ENCODE assay signal across 39 cellular contexts in genomic region chr3:36633060-36633459, GRCh38.
"Had no signal": no experiment of that assay in that cellular context is flagged by ENCODE, and none has a peak within 500 bp of the region (broad histone marks: within the 10 kb centered on the region; RNA-seq: fewer than 3 reads in every experiment).

No MANE protein-coding gene starts in this region.

- FAIRE-seq: astrocyte, bronchial epithelial cell had no signal

- H3K27ac ChIP-seq: adrenal gland, ascending aorta, body of pancreas, brain microvascular endothelial cell, breast epithelium, cardiac muscle cell had no signal

- H3K9me3 Mint-ChIP-seq: activated naive CD4-positive, alpha-beta T cell treated with anti-CD3 and anti-CD28 coated beads for 36 hours; activated naive CD4-positive, alpha-beta T cell treated with anti-CD3 and anti-CD28 coated beads, Interleukin-2, amount 10 ng/mL, durations not matched to agents 7 days and 5 days; activated naive CD4-positive, alpha-beta T cell treated with anti-CD3 and anti-CD28 coated beads, Interleukin-2, amount 50 U/mL, for 24 hours; activated naive CD8-positive, alpha-beta T cell treated with anti-CD3 and anti-CD28 coated beads for 36 hours; activated naive CD8-positive, alpha-beta T cell treated with anti-CD3 and anti-CD28 coated beads, Interleukin-2, amount 10 ng/mL, durations not matched to agents 7 days and 5 days; activated naive CD8-positive, alpha-beta T cell treated with anti-CD3 and anti-CD28 coated beads, Interleukin-2, amount 50 U/mL, for 24 hours; activated T-cell treated with anti-CD3 and anti-CD28 coated beads, Interleukin-2, amount 50 U/mL, for 24 hours; activated T-cell treated with anti-CD3 and anti-CD28 coated beads, Interleukin-2, amount 50 U/mL, for 4 hours; activated T-cell treated with anti-CD3 and anti-CD28 coated beads, Interleukin-2, amount 50 U/mL, for 72 hours; activated T-helper 1 cell treated with anti-CD3 and anti-CD28 coated beads, Interleukin-12 subunit alpha, Interleukin-12 subunit beta, Interleukin-2, Interleukin-4 antibody, amounts not matched to agents 30 ng/mL and 10 ng/mL and 1 ng/mL, durations not matched to agents 14 hours and 24 hours and 36 hours; activated T-helper 17 cell treated with anti-CD3 and anti-CD28 coated beads, Interleukin-2, amount 50 U/mL, for 72 hours; activated T-helper 2 cell treated with anti-CD3 and anti-CD28 coated beads, Interferon-gamma antibody, Interleukin-2, Interleukin-4, amounts not matched to agents 10 μg/mL and 5 μg/mL and 100 μg/mL, durations not matched to agents 14 hours and 24 hours and 36 hours; central memory CD8-positive, alpha-beta T cell had no signal

- H3K4me3 ChIP-seq: adrenal gland, ascending aorta, body of pancreas, breast epithelium, cardiac muscle cell had no signal

- DNase-seq: activated effector memory CD4-positive, alpha-beta T cell treated with anti-CD3 and anti-CD28 coated beads, Interleukin-2, amount 50 U/mL, for 16 hours; activated effector memory CD4-positive, alpha-beta T cell treated with Interleukin-2 at 50 U/mL for 16 hours; activated gamma-delta T cell; activated gamma-delta T cell treated with Interleukin-2 at 50 U/mL for 16 hours; activated naive CD4-positive, alpha-beta T cell; activated naive CD4-positive, alpha-beta T cell treated with anti-CD3 and anti-CD28 coated beads for 36 hours; activated naive CD4-positive, alpha-beta T cell treated with anti-CD3 and anti-CD28 coated beads, Interleukin-2, amount 10 ng/mL, durations not matched to agents 7 days and 5 days; activated naive CD4-positive, alpha-beta T cell treated with anti-CD3 and anti-CD28 coated beads, Interleukin-2, amount 50 U/mL, for 16 hours; activated naive CD4-positive, alpha-beta T cell treated with Interleukin-2 at 50 U/mL for 16 hours; activated naive CD8-positive, alpha-beta T cell treated with anti-CD3 and anti-CD28 coated beads for 36 hours; activated naive CD8-positive, alpha-beta T cell treated with anti-CD3 and anti-CD28 coated beads, Interleukin-2, amount 10 ng/mL, durations not matched to agents 7 days and 5 days; activated naive CD8-positive, alpha-beta T cell treated with anti-CD3 and anti-CD28 coated beads, Interleukin-2, amount 50 U/mL, for 24 hours; activated T-cell treated with anti-CD3 and anti-CD28 coated beads, Interleukin-2, amount 50 U/mL, for 1 hour; activated T-cell treated with anti-CD3 and anti-CD28 coated beads, Interleukin-2, amount 50 U/mL, for 24 hours; activated T-cell treated with anti-CD3 and anti-CD28 coated beads, Interleukin-2, amount 50 U/mL, for 4 hours; activated T-cell treated with anti-CD3 and anti-CD28 coated beads, Interleukin-2, amount 50 U/mL, for 48 hours; activated T-cell treated with anti-CD3 and anti-CD28 coated beads, Interleukin-2, amount 50 U/mL, for 72 hours; adrenal gland; amniotic stem cell; amygdala; anterior cingulate cortex; aorta; body of pancreas; brain microvascular endothelial cell; caudate nucleus; central memory CD4-positive, alpha-beta T cell; cerebellar nuclear complex had no signal

- H3K27me3 Mint-ChIP-seq: activated naive CD4-positive, alpha-beta T cell treated with anti-CD3 and anti-CD28 coated beads, Interleukin-2, amount 10 ng/mL, durations not matched to agents 7 days and 5 days; activated naive CD8-positive, alpha-beta T cell treated with anti-CD3 and anti-CD28 coated beads, Interleukin-2, amount 10 ng/mL, durations not matched to agents 7 days and 5 days; activated naive CD8-positive, alpha-beta T cell treated with anti-CD3 and anti-CD28 coated beads, Interleukin-2, amount 50 U/mL, for 24 hours; activated T-cell treated with anti-CD3 and anti-CD28 coated beads, Interleukin-2, amount 50 U/mL, for 24 hours had no signal

- H3K9me3 ChIP-seq: adrenal gland, ascending aorta, body of pancreas, breast epithelium had no signal

- H3K4me3 Mint-ChIP-seq: activated naive CD4-positive, alpha-beta T cell treated with anti-CD3 and anti-CD28 coated beads for 36 hours; activated naive CD4-positive, alpha-beta T cell treated with anti-CD3 and anti-CD28 coated beads, Interleukin-2, amount 10 ng/mL, durations not matched to agents 7 days and 5 days; activated naive CD4-positive, alpha-beta T cell treated with anti-CD3 and anti-CD28 coated beads, Interleukin-2, amount 50 U/mL, for 24 hours; activated naive CD8-positive, alpha-beta T cell; activated naive CD8-positive, alpha-beta T cell treated with anti-CD3 and anti-CD28 coated beads for 36 hours; activated naive CD8-positive, alpha-beta T cell treated with anti-CD3 and anti-CD28 coated beads, Interleukin-2, amount 10 ng/mL, durations not matched to agents 7 days and 5 days; activated naive CD8-positive, alpha-beta T cell treated with anti-CD3 and anti-CD28 coated beads, Interleukin-2, amount 50 U/mL, for 24 hours; activated T-cell treated with anti-CD3 and anti-CD28 coated beads, Interleukin-2, amount 50 U/mL, for 24 hours; activated T-cell treated with anti-CD3 and anti-CD28 coated beads, Interleukin-2, amount 50 U/mL, for 4 hours; activated T-cell treated with anti-CD3 and anti-CD28 coated beads, Interleukin-2, amount 50 U/mL, for 72 hours; activated T-helper 1 cell treated with anti-CD3 and anti-CD28 coated beads, Interleukin-12 subunit alpha, Interleukin-12 subunit beta, Interleukin-2, Interleukin-4 antibody, amounts not matched to agents 30 ng/mL and 10 ng/mL and 1 ng/mL, durations not matched to agents 14 hours and 24 hours and 36 hours; activated T-helper 17 cell treated with anti-CD3 and anti-CD28 coated beads, Interleukin-2, amount 50 U/mL, for 72 hours; brain; central memory CD8-positive, alpha-beta T cell had no signal

- H3K27me3 ChIP-seq: adrenal gland, ascending aorta, body of pancreas, brain microvascular endothelial cell, breast epithelium, cardiac muscle cell had no signal

- H3K36me3 Mint-ChIP-seq: activated naive CD4-positive, alpha-beta T cell treated with anti-CD3 and anti-CD28 coated beads, Interleukin-2, amount 10 ng/mL, durations not matched to agents 7 days and 5 days; activated naive CD4-positive, alpha-beta T cell treated with anti-CD3 and anti-CD28 coated beads, Interleukin-2, amount 50 U/mL, for 24 hours; activated naive CD8-positive, alpha-beta T cell; activated naive CD8-positive, alpha-beta T cell treated with anti-CD3 and anti-CD28 coated beads for 36 hours; activated naive CD8-positive, alpha-beta T cell treated with anti-CD3 and anti-CD28 coated beads, Interleukin-2, amount 10 ng/mL, durations not matched to agents 7 days and 5 days; brain had no signal

- H3K4me1 Mint-ChIP-seq: activated naive CD4-positive, alpha-beta T cell treated with anti-CD3 and anti-CD28 coated beads, Interleukin-2, amount 10 ng/mL, durations not matched to agents 7 days and 5 days; activated naive CD4-positive, alpha-beta T cell treated with anti-CD3 and anti-CD28 coated beads, Interleukin-2, amount 50 U/mL, for 24 hours; activated naive CD8-positive, alpha-beta T cell treated with anti-CD3 and anti-CD28 coated beads for 36 hours; activated naive CD8-positive, alpha-beta T cell treated with anti-CD3 and anti-CD28 coated beads, Interleukin-2, amount 10 ng/mL, durations not matched to agents 7 days and 5 days; activated naive CD8-positive, alpha-beta T cell treated with anti-CD3 and anti-CD28 coated beads, Interleukin-2, amount 50 U/mL, for 24 hours; activated T-helper 17 cell treated with anti-CD3 and anti-CD28 coated beads, Interleukin-2, amount 50 U/mL, for 72 hours; brain; central memory CD8-positive, alpha-beta T cell had no signal

- ATAC-seq: activated naive CD8-positive, alpha-beta T cell treated with anti-CD3 and anti-CD28 coated beads, Interleukin-2, amount 50 U/mL, for 24 hours; activated T-cell treated with anti-CD3 and anti-CD28 coated beads, Interleukin-2, amount 50 U/mL, for 4 hours; activated T-cell treated with anti-CD3 and anti-CD28 coated beads, Interleukin-2, amount 50 U/mL, for 72 hours; activated T-helper 17 cell treated with anti-CD3 and anti-CD28 coated beads, Interleukin-2, amount 50 U/mL, for 72 hours; body of pancreas had no signal

- H3K4me1 ChIP-seq: adrenal gland, ascending aorta, body of pancreas, breast epithelium had no signal

- H3K27ac Mint-ChIP-seq: activated naive CD4-positive, alpha-beta T cell treated with anti-CD3 and anti-CD28 coated beads for 36 hours; activated naive CD4-positive, alpha-beta T cell treated with anti-CD3 and anti-CD28 coated beads, Interleukin-2, amount 10 ng/mL, durations not matched to agents 7 days and 5 days; activated naive CD4-positive, alpha-beta T cell treated with anti-CD3 and anti-CD28 coated beads, Interleukin-2, amount 50 U/mL, for 24 hours; activated naive CD8-positive, alpha-beta T cell; activated naive CD8-positive, alpha-beta T cell treated with anti-CD3 and anti-CD28 coated beads for 36 hours; activated naive CD8-positive, alpha-beta T cell treated with anti-CD3 and anti-CD28 coated beads, Interleukin-2, amount 10 ng/mL, durations not matched to agents 7 days and 5 days; activated naive CD8-positive, alpha-beta T cell treated with anti-CD3 and anti-CD28 coated beads, Interleukin-2, amount 50 U/mL, for 24 hours; activated T-cell treated with anti-CD3 and anti-CD28 coated beads, Interleukin-2, amount 50 U/mL, for 24 hours; activated T-cell treated with anti-CD3 and anti-CD28 coated beads, Interleukin-2, amount 50 U/mL, for 72 hours; activated T-helper 1 cell treated with anti-CD3 and anti-CD28 coated beads, Interleukin-12 subunit alpha, Interleukin-12 subunit beta, Interleukin-2, Interleukin-4 antibody, amounts not matched to agents 30 ng/mL and 10 ng/mL and 1 ng/mL, durations not matched to agents 14 hours and 24 hours and 36 hours; activated T-helper 17 cell treated with anti-CD3 and anti-CD28 coated beads, Interleukin-2, amount 50 U/mL, for 72 hours; activated T-helper 2 cell treated with anti-CD3 and anti-CD28 coated beads, Interferon-gamma antibody, Interleukin-2, Interleukin-4, amounts not matched to agents 10 μg/mL and 5 μg/mL and 100 μg/mL, durations not matched to agents 14 hours and 24 hours and 36 hours; brain had no signal

- H3K36me3 ChIP-seq: adrenal gland, ascending aorta, brain microvascular endothelial cell, breast epithelium, cardiac muscle cell had no signal
